In the genomic region with DNA sequence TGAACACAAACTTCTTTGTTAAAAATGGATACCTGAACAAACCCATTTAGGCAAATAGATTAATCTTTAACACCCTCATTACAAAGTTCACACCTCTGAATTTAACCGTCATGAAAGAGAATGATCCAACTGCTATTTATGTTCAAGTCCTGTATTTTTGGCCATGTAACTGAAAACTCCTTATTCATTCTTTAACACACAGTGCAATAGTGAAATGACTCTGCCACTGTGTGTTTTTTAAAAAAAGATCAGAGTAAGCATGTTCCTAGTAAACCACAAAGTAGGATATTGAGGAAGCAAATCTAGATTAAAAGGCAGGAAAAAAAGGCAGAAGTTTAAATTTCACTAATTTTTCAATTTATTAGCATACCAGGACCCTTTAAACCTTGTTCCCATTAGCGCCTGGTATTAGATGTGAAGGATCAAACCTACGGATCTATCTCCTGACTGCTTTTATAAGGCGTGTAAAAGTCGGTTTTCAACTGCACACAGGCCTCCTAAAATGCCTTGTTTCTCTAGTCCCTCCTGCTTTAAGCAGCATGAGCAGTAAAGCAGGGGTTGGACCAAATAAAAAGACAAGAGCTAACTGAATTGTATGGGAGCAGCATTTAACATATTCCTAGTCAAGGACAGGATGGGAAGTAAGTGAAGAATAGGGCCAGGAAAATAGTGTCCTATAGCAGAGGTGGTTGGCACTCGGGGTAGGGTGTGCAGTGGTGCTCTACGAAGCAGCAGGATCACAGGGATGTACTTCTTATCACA, we compare ENCODE assay signal across 1 cellular context.
A peak's percentile ranks its signal among the peaks of the same experiment; 100 is the strongest.
TF ChIP-seq lines count a peak whose summit lies in the region.

No MANE protein-coding gene starts in this region.

TF ChIP-seq in K562, 482 proteins besides CTCF, POLR2A, EP300 and RAD21:
- no peak for TF ChIP-seq MYBL2 (IDR thresholded peaks at IDR 0.05; ENCODE audit: low read depth)
- no peak for TF ChIP-seq MYBL2 (CRISPR knock-in tag; IDR thresholded peaks at IDR 0.05; ENCODE audit: borderline replicate concordance)
- peak; percentile 50; the same call in 1 of the 2 replicates for TF ChIP-seq POLR2AphosphoS5 (IDR thresholded peaks at IDR 0.05; ENCODE audit: control insufficient read depth, insufficient read depth, low read depth, low read length)
